In the genomic region with DNA sequence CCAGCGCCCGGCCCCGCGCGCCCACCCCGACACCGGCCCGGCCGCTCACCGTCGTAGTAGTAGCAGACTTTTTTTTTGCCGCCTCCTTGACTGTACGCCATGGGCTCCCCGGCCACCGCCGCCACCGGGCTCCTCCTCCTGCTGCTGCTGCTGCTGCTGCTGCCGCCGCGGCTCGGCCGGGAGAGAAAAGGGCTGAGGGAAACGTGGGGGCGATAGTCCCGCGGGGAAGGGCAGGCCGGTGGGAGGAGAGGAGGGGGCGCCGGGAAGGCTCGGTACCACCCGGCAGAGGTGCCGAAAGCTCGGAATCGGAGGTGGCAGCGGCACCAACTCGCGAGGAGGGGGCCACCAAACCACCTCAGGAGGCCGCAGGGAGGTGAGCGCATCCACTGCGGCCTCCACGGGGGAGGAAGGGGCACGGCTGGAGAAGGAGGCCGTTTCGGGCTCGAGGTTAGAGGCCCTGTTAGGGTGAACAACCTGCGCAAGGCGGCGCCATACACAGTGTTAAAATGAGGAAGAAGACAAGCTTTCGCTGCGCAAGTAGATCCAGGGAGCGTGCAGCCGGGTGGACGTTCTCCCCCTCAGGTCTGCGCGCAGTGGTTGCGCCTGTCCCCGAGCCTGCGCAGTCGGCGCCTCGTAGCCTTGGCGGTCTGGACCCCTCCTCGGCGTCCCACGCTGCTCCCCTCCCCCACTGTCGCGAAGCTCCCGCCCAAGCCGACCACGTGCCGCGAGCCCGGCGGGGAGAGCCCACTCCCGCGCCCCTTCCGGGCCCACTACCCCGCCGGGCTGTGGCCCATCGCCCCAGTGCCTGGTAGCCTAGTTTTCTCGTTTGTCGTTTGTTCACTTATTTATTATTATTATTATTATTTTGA, we compare ENCODE assay signal across 1 cellular context.
TF ChIP-seq lines count a peak whose summit lies in the region.

A gene (minus strand): TSS at position 341 of the 869 bp plus-strand sequence. CDS start 240 bp downstream, at position 101.

TF ChIP-seq in K562, 482 proteins besides CTCF, POLR2A, EP300 and RAD21 (continued from another document and continues in another):
- TF ChIP-seq, protein P1, sequence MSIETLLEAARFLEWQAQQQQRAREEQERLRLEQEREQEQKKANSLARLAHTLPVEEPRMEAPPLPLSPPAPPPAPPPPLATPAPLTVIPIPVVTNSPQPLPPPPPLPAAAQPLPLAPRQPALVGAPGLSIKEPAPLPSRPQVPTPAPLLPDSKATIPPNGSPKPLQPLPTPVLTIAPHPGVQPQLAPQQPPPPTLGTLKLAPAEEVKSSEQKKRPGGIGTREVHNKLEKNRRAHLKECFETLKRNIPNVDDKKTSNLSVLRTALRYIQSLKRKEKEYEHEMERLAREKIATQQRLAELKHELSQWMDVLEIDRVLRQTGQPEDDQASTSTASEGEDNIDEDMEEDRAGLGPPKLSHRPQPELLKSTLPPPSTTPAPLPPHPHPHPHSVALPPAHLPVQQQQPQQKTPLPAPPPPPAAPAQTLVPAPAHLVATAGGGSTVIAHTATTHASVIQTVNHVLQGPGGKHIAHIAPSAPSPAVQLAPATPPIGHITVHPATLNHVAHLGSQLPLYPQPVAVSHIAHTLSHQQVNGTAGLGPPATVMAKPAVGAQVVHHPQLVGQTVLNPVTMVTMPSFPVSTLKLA (conservative IDR thresholded peaks at IDR 0.05): peak; percentile 94 to 96
- TF ChIP-seq TRIM24 (IDR thresholded peaks at IDR 0.05) (peak in 1 of 2 experiments; percentile 84; a peak in 3 of 4 replicates), ASH1L (IDR thresholded peaks at IDR 0.05; ENCODE audit: borderline replicate concordance, low read depth, partially characterized antibody) (peak; percentile 86), ZNF589 (CRISPR knock-in tag; IDR thresholded peaks at IDR 0.05; ENCODE audit: low read depth) (no peak), MIER1 (IDR thresholded peaks at IDR 0.05; ENCODE audit: low read depth) (peak; percentile 41; the same call in 1 of the 2 replicates), TEAD4 (IDR thresholded peaks at IDR 0.05; ENCODE audit: low read length) (peak; percentile 26), TEAD4 (CRISPR knock-in tag; IDR thresholded peaks at IDR 0.05; ENCODE audit: borderline replicate concordance) (peak; percentile 85; the same call in 1 of the 2 replicates), NCOR1 (IDR thresholded peaks at IDR 0.05) (peak; percentile 37), KLF6 (CRISPR knock-in tag; IDR thresholded peaks at IDR 0.05; ENCODE audit: borderline replicate concordance) (no peak), ZNF232 (CRISPR knock-in tag; IDR thresholded peaks at IDR 0.05) (peak; percentile 82), KDM4B (IDR thresholded peaks at IDR 0.05; ENCODE audit: borderline replicate concordance in 2 of 2, low read depth in 1 of 2) (0 out of 4 replicates have a peak, but pooled peaks of 1 of the 2 experiments have one; percentile 20), C11orf30 (IDR thresholded peaks at IDR 0.05; ENCODE audit: low read depth) (peak; percentile 30; the same call in 1 of the 2 replicates), NR4A1 (CRISPR knock-in tag; IDR thresholded peaks at IDR 0.05) (0 out of 2 replicates have a peak, but pooled peaks have one; percentile 35), NR4A1 (tag; IDR thresholded peaks at IDR 0.05) (no peak), ZBTB7A (IDR thresholded peaks at IDR 0.05; ENCODE audit: borderline replicate concordance, control insufficient read depth, low read depth, low read length) (peak; percentile 97), TEAD1 (CRISPR knock-in tag; IDR thresholded peaks at IDR 0.05) (peak in 1 of 2 experiments; percentile 85; a peak in 2 of 4 replicates), GTF2F1 (IDR thresholded peaks at IDR 0.05; ENCODE audit: low read depth, low read length) (peak; percentile 38; the same call in 1 of the 2 replicates), ETV1 (tag; conservative IDR thresholded peaks at IDR 0.05; ENCODE audit: low read depth) (peak; percentile 34; the same call in 1 of the 2 replicates), POLR2G (IDR thresholded peaks at IDR 0.05; ENCODE audit: low read depth, low read length) (peak; percentile 90), HNRNPL (IDR thresholded peaks at IDR 0.05; ENCODE audit: low read depth, low read length) (peak; percentile 75), TAL1 (IDR thresholded peaks at IDR 0.05) (peak; percentile 5; the same call in 1 of the 2 replicates), CBX3 (IDR thresholded peaks at IDR 0.05; ENCODE audit: borderline replicate concordance in 1 of 2, low read length in 2 of 2) (peak in 1 of 2 experiments; percentile 95; a peak in 1 of 3 replicates), MYNN (IDR thresholded peaks at IDR 0.05) (peak; percentile 53; the same call in 1 of the 2 replicates), MYNN (CRISPR knock-in tag; IDR thresholded peaks at IDR 0.05) (no peak), TCF7L2 (IDR thresholded peaks at IDR 0.05; ENCODE audit: low read depth, low read length) (peak; percentile 89), POLR2AphosphoS5 (IDR thresholded peaks at IDR 0.05; ENCODE audit: control insufficient read depth, insufficient read depth, low read depth, low read length) (peak; percentile 32; the same call in 1 of the 2 replicates)
- TF ChIP-seq, protein P2, sequence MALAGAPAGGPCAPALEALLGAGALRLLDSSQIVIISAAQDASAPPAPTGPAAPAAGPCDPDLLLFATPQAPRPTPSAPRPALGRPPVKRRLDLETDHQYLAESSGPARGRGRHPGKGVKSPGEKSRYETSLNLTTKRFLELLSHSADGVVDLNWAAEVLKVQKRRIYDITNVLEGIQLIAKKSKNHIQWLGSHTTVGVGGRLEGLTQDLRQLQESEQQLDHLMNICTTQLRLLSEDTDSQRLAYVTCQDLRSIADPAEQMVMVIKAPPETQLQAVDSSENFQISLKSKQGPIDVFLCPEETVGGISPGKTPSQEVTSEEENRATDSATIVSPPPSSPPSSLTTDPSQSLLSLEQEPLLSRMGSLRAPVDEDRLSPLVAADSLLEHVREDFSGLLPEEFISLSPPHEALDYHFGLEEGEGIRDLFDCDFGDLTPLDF (CRISPR knock-in tag; IDR thresholded peaks at IDR 0.05): 0 out of 2 replicates have a peak, but pooled peaks have one; percentile 65
- TF ChIP-seq, protein P3, sequence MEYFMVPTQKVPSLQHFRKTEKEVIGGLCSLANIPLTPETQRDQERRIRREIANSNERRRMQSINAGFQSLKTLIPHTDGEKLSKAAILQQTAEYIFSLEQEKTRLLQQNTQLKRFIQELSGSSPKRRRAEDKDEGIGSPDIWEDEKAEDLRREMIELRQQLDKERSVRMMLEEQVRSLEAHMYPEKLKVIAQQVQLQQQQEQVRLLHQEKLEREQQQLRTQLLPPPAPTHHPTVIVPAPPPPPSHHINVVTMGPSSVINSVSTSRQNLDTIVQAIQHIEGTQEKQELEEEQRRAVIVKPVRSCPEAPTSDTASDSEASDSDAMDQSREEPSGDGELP (CRISPR knock-in tag; IDR thresholded peaks at IDR 0.05; ENCODE audit: borderline replicate concordance): peak; percentile 84
- TF ChIP-seq, protein P4, sequence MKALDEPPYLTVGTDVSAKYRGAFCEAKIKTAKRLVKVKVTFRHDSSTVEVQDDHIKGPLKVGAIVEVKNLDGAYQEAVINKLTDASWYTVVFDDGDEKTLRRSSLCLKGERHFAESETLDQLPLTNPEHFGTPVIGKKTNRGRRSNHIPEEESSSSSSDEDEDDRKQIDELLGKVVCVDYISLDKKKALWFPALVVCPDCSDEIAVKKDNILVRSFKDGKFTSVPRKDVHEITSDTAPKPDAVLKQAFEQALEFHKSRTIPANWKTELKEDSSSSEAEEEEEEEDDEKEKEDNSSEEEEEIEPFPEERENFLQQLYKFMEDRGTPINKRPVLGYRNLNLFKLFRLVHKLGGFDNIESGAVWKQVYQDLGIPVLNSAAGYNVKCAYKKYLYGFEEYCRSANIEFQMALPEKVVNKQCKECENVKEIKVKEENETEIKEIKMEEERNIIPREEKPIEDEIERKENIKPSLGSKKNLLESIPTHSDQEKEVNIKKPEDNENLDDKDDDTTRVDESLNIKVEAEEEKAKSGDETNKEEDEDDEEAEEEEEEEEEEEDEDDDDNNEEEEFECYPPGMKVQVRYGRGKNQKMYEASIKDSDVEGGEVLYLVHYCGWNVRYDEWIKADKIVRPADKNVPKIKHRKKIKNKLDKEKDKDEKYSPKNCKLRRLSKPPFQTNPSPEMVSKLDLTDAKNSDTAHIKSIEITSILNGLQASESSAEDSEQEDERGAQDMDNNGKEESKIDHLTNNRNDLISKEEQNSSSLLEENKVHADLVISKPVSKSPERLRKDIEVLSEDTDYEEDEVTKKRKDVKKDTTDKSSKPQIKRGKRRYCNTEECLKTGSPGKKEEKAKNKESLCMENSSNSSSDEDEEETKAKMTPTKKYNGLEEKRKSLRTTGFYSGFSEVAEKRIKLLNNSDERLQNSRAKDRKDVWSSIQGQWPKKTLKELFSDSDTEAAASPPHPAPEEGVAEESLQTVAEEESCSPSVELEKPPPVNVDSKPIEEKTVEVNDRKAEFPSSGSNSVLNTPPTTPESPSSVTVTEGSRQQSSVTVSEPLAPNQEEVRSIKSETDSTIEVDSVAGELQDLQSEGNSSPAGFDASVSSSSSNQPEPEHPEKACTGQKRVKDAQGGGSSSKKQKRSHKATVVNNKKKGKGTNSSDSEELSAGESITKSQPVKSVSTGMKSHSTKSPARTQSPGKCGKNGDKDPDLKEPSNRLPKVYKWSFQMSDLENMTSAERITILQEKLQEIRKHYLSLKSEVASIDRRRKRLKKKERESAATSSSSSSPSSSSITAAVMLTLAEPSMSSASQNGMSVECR (CRISPR knock-in tag; IDR thresholded peaks at IDR 0.05): peak; percentile 53; the same call in 1 of the 2 replicates
- TF ChIP-seq, protein P5, sequence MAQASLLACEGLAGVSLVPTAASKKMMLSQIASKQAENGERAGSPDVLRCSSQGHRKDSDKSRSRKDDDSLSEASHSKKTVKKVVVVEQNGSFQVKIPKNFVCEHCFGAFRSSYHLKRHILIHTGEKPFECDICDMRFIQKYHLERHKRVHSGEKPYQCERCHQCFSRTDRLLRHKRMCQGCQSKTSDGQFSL (CRISPR knock-in tag; IDR thresholded peaks at IDR 0.05): peak; percentile 69
- TF ChIP-seq, protein P5 (tag; IDR thresholded peaks at IDR 0.05): no peak
- TF ChIP-seq, protein P6, sequence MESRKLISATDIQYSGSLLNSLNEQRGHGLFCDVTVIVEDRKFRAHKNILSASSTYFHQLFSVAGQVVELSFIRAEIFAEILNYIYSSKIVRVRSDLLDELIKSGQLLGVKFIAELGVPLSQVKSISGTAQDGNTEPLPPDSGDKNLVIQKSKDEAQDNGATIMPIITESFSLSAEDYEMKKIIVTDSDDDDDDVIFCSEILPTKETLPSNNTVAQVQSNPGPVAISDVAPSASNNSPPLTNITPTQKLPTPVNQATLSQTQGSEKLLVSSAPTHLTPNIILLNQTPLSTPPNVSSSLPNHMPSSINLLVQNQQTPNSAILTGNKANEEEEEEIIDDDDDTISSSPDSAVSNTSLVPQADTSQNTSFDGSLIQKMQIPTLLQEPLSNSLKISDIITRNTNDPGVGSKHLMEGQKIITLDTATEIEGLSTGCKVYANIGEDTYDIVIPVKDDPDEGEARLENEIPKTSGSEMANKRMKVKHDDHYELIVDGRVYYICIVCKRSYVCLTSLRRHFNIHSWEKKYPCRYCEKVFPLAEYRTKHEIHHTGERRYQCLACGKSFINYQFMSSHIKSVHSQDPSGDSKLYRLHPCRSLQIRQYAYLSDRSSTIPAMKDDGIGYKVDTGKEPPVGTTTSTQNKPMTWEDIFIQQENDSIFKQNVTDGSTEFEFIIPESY (CRISPR knock-in tag; IDR thresholded peaks at IDR 0.05): peak; percentile 79; the same call in 1 of the 2 replicates
- TF ChIP-seq, protein P7, sequence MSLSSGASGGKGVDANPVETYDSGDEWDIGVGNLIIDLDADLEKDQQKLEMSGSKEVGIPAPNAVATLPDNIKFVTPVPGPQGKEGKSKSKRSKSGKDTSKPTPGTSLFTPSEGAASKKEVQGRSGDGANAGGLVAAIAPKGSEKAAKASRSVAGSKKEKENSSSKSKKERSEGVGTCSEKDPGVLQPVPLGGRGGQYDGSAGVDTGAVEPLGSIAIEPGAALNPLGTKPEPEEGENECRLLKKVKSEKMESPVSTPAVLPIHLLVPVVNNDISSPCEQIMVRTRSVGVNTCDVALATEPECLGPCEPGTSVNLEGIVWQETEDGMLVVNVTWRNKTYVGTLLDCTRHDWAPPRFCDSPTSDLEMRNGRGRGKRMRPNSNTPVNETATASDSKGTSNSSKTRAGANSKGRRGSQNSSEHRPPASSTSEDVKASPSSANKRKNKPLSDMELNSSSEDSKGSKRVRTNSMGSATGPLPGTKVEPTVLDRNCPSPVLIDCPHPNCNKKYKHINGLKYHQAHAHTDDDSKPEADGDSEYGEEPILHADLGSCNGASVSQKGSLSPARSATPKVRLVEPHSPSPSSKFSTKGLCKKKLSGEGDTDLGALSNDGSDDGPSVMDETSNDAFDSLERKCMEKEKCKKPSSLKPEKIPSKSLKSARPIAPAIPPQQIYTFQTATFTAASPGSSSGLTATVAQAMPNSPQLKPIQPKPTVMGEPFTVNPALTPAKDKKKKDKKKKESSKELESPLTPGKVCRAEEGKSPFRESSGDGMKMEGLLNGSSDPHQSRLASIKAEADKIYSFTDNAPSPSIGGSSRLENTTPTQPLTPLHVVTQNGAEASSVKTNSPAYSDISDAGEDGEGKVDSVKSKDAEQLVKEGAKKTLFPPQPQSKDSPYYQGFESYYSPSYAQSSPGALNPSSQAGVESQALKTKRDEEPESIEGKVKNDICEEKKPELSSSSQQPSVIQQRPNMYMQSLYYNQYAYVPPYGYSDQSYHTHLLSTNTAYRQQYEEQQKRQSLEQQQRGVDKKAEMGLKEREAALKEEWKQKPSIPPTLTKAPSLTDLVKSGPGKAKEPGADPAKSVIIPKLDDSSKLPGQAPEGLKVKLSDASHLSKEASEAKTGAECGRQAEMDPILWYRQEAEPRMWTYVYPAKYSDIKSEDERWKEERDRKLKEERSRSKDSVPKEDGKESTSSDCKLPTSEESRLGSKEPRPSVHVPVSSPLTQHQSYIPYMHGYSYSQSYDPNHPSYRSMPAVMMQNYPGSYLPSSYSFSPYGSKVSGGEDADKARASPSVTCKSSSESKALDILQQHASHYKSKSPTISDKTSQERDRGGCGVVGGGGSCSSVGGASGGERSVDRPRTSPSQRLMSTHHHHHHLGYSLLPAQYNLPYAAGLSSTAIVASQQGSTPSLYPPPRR (CRISPR knock-in tag; IDR thresholded peaks at IDR 0.05; ENCODE audit: borderline replicate concordance): no peak
- TF ChIP-seq, protein P8, sequence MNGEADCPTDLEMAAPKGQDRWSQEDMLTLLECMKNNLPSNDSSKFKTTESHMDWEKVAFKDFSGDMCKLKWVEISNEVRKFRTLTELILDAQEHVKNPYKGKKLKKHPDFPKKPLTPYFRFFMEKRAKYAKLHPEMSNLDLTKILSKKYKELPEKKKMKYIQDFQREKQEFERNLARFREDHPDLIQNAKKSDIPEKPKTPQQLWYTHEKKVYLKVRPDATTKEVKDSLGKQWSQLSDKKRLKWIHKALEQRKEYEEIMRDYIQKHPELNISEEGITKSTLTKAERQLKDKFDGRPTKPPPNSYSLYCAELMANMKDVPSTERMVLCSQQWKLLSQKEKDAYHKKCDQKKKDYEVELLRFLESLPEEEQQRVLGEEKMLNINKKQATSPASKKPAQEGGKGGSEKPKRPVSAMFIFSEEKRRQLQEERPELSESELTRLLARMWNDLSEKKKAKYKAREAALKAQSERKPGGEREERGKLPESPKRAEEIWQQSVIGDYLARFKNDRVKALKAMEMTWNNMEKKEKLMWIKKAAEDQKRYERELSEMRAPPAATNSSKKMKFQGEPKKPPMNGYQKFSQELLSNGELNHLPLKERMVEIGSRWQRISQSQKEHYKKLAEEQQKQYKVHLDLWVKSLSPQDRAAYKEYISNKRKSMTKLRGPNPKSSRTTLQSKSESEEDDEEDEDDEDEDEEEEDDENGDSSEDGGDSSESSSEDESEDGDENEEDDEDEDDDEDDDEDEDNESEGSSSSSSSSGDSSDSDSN (IDR thresholded peaks at IDR 0.05; ENCODE audit: borderline replicate concordance in 1 of 2, low read depth in 2 of 2, low read length in 2 of 2): 0 out of 4 replicates have a peak, but pooled peaks of 1 of the 2 experiments have one; percentile 38
